22 cellular contexts compared by ENCODE assay signal in genomic region chr5:73938938-73939320, GRCh38.
DNase-seq lines count a peak whose midpoint lies in the region; ATAC-seq, FAIRE-seq and TF ChIP-seq lines count a peak whose summit lies in the region.
"Had no signal": no experiment of that assay in that cellular context is flagged by ENCODE, and none has a peak within 500 bp of the region (broad histone marks: within the 10 kb centered on the region; RNA-seq: fewer than 3 reads in every experiment).

No MANE protein-coding gene starts in this region.

- no peak for TF ChIP-seq RAD21 in SK-N-SH (IDR thresholded peaks at IDR 0.05; ENCODE audit: low read length)

- peaks cover 68% of the 10 kb centered on the region for H3K36me3 Mint-ChIP-seq in Calu3 (ENCODE audit: insufficient read depth, unreplicated experiment)
- H3K36me3 Mint-ChIP-seq in glutamatergic neuron (ENCODE audit: unreplicated experiment), result no peaks in the 10 kb centered on the region
- H3K36me3 Mint-ChIP-seq: activated CD4-positive, alpha-beta memory T cell treated with anti-CD3 and anti-CD28 coated beads for 36 hours; CD4-positive, alpha-beta memory T cell; naive thymus-derived CD4-positive, alpha-beta T cell had no signal

- no peak overlapping the region for H3K14ac ChIP-seq in trophoblast cell (ENCODE audit: low read length)

- no peak overlapping the region for H3K23ac ChIP-seq in trophoblast cell (ENCODE audit: low read length)

- peak overlapping the region; percentile 36; the same call in 1 of the 2 replicates for H2AFZ ChIP-seq in SK-N-SH (ENCODE audit: low read depth)
- no peak overlapping the region for H2AFZ ChIP-seq in trophoblast cell (ENCODE audit: insufficient read depth, low read length, poor library complexity)

- H3K18ac ChIP-seq in trophoblast cell (ENCODE audit: low read length), result no peak overlapping the region

- H3K36me3 ChIP-seq in SK-N-SH (replicated peaks in 1 of 2; ENCODE audit: control insufficient read depth in 1 of 2, insufficient read depth in 2 of 2, low read length in 1 of 2) (peaks cover 0 to 6% of the 10 kb centered on the region in 2 experiments), esophagus muscularis mucosa (no peaks in the 10 kb centered on the region), trophoblast cell (ENCODE audit: control insufficient read depth in 1 of 2, insufficient read depth in 2 of 2, low read length in 2 of 2) (no peaks in the 10 kb centered on the region), small intestine (ENCODE audit: control insufficient read depth in 2 of 2, insufficient read depth in 2 of 2, low read length in 2 of 2) (no peaks in the 10 kb centered on the region), heart right ventricle (no peaks in the 10 kb centered on the region)
- H3K36me3 ChIP-seq: upper lobe of right lung had no signal

- CTCF ChIA-PET in Calu3 (lab: Charles Lee), result interaction anchor here (0.6 to 1.4 kb wide), 7 partner anchors 12 to 1421 kb away, joined by 3 to 7 read pairs (median 3); partner anchors contain the start of gene ENC1
- CTCF ChIA-PET in SK-N-SH (lab: Yijun Ruan, JAX), result interaction anchor here (1.2 to 1.3 kb wide), 2 partner anchors 37 to 702 kb away, joined by 4 read pairs; no protein-coding TSS in a partner anchor

- FAIRE-seq in small intestine (lab: Jason Lieb, UNC), result no peak
- FAIRE-seq: islet of Langerhans had no signal

- H3K79me2 ChIP-seq in SK-N-SH (ENCODE audit: insufficient read depth) (no peaks in the 10 kb centered on the region), trophoblast cell (ENCODE audit: control insufficient read depth, insufficient read depth, low read length, poor library complexity) (no peaks in the 10 kb centered on the region)

- no peaks in the 10 kb centered on the region for H3K27me3 Mint-ChIP-seq in Calu3 (ENCODE audit: unreplicated experiment)
- H3K27me3 Mint-ChIP-seq in glutamatergic neuron (ENCODE audit: unreplicated experiment), result peaks cover 2% of the 10 kb centered on the region

- H3K9me3 ChIP-seq in SK-N-SH (no peaks in the 10 kb centered on the region), esophagus muscularis mucosa (peaks cover 0 to 7% (median 6%) of the 10 kb centered on the region in 4 donors), trophoblast cell (ENCODE audit: insufficient read depth, low read depth, low read length) (no peaks in the 10 kb centered on the region), small intestine (ENCODE audit: control insufficient read depth, low read depth) (no peaks in the 10 kb centered on the region), heart right ventricle (peaks cover 0 to 13% (median 0%) of the 10 kb centered on the region in 11 donors)
- H3K9me3 ChIP-seq: upper lobe of right lung had no signal

- POLR2A ChIA-PET in SK-N-SH (lab: Yijun Ruan, JAX), result no interaction called here

- no peak overlapping the region for H3K4me3 ChIP-seq in SK-N-SH (ENCODE audit: low read depth in 2 of 2, low read length in 1 of 2)
- no peak overlapping the region for H3K4me3 ChIP-seq in esophagus muscularis mucosa
- H3K4me3 ChIP-seq in trophoblast cell (ENCODE audit: low read depth, low read length), result no peak overlapping the region
- no peak overlapping the region for H3K4me3 ChIP-seq in small intestine (ENCODE audit: low read depth in 1 of 2, low read length in 2 of 2)
- H3K4me3 ChIP-seq in heart right ventricle, result no peak overlapping the region
- H3K4me3 ChIP-seq: lung, upper lobe of right lung had no signal

- H4K8ac ChIP-seq in trophoblast cell (ENCODE audit: low read depth, low read length), result peak overlapping the region; percentile 14

- no peak for TF ChIP-seq CTCF in Calu3 (IDR thresholded peaks at IDR 0.05; ENCODE audit: unreplicated experiment)
- no peak for TF ChIP-seq CTCF in SK-N-SH (IDR thresholded peaks at IDR 0.05)
- TF ChIP-seq CTCF in esophagus muscularis mucosa (IDR thresholded peaks at IDR 0.05), result no peak
- no peak for TF ChIP-seq CTCF in heart right ventricle (IDR thresholded peaks at IDR 0.05)
- TF ChIP-seq CTCF in glutamatergic neuron (IDR thresholded peaks at IDR 0.05; ENCODE audit: partially characterized antibody, unreplicated experiment), result no peak

- H3K4me3 Mint-ChIP-seq in Calu3 (ENCODE audit: low read depth, unreplicated experiment) (peak overlapping the region; percentile 41), glutamatergic neuron (ENCODE audit: unreplicated experiment) (no peak overlapping the region)
- H3K4me3 Mint-ChIP-seq: activated CD4-positive, alpha-beta memory T cell treated with anti-CD3 and anti-CD28 coated beads for 36 hours; naive thymus-derived CD4-positive, alpha-beta T cell; stimulated activated naive CD8-positive, alpha-beta T cell treated with anti-CD3 and anti-CD28 coated beads, Interleukin-15, amount 100 ng/mL, for 72 hours had no signal

- H3K9me3 Mint-ChIP-seq in Calu3 (ENCODE audit: low read depth, unreplicated experiment) (no peaks in the 10 kb centered on the region), glutamatergic neuron (ENCODE audit: unreplicated experiment) (no peaks in the 10 kb centered on the region)

- H3K27me3 ChIP-seq in SK-N-SH (ENCODE audit: insufficient read depth), result no peaks in the 10 kb centered on the region
- no peaks in the 10 kb centered on the region for H3K27me3 ChIP-seq in esophagus muscularis mucosa
- no peaks in the 10 kb centered on the region for H3K27me3 ChIP-seq in trophoblast cell (ENCODE audit: insufficient read depth, low read length)
- peaks cover 0 to 2% of the 10 kb centered on the region in 2 donors for H3K27me3 ChIP-seq in small intestine (ENCODE audit: control insufficient read depth in 2 of 2, insufficient read depth in 2 of 2, low read length in 2 of 2)
- H3K27me3 ChIP-seq in heart right ventricle, result no peaks in the 10 kb centered on the region
- H3K27me3 ChIP-seq: upper lobe of right lung had no signal

- H3K4ac ChIP-seq in trophoblast cell (ENCODE audit: low read depth, low read length), result no peak overlapping the region

- H3K9ac ChIP-seq in SK-N-SH (peak overlapping the region; percentile 65; the same call in 1 of the 2 replicates), trophoblast cell (ENCODE audit: low read length) (no peak overlapping the region)

- H3K27ac ChIP-seq in SK-N-SH (ENCODE audit: low read depth in 2 of 2, low read length in 1 of 2) (peak overlapping the region; percentile 43 to 94; a peak in 3 of 4 replicates), esophagus muscularis mucosa (replicated peaks in 1 of 4) (no peak overlapping the region), trophoblast cell (ENCODE audit: low read depth, low read length) (no peak overlapping the region), small intestine (ENCODE audit: low read depth in 1 of 2, low read length in 1 of 2) (no peak overlapping the region), heart right ventricle (no peak overlapping the region)
- H3K27ac ChIP-seq: upper lobe of right lung had no signal

- H3K9me2 ChIP-seq in SK-N-SH, result no peaks in the 10 kb centered on the region

- H3K4me2 ChIP-seq in SK-N-SH (peak overlapping the region; percentile 62), trophoblast cell (ENCODE audit: low read length) (no peak overlapping the region)

- BruUV-seq in Calu3 (replicated peaks; lab: Mats Ljungman, UMichigan), result no TSS peak

- WGBS in SK-N-SH (ENCODE audit: low lambda C conversion rate), result 74% methylated on average over 5 of the region's 5 CpGs
- WGBS in esophagus muscularis mucosa, result 90% methylated on average over 5 of the region's 5 CpGs
- no CpG with 5 or more reads among the region's 5 CpGs for WGBS in trophoblast cell (ENCODE audit: extremely low coverage, insufficient coverage, insufficient read length)
- 85 to 87% (median 86%) methylated on average over 5 of the region's 5 CpGs for WGBS in small intestine, 3 donors
- 88 to 90% methylated on average over 5 of the region's 5 CpGs for WGBS in heart right ventricle, 2 donors

- no peak overlapping the region for H2AK5ac ChIP-seq in trophoblast cell (ENCODE audit: low read length)

- no peak for TF ChIP-seq POLR2A in esophagus muscularis mucosa (IDR thresholded peaks at IDR 0.05; ENCODE audit: low read depth)

- intact Hi-C loops in Calu3 (cut with micrococcal nuclease; ENCODE audit: unreplicated experiment) (loop anchor here (10.0 kb wide), 1 partner anchor 706 kb away; the partner anchor contains the start of gene ENC1), esophagus muscularis mucosa (cut with DNase I) (no loop called here), heart right ventricle (cut with DNase I) (no loop called here)

- peak overlapping the region; percentile 34 for H2BK12ac ChIP-seq in trophoblast cell (ENCODE audit: low read length)

- peaks cover 7% of the 10 kb centered on the region for H3K79me1 ChIP-seq in trophoblast cell (ENCODE audit: low read length)

- H2BK120ac ChIP-seq in trophoblast cell (ENCODE audit: insufficient read depth, low read length, poor library complexity), result peak overlapping the region; percentile 70

- peak overlapping the region; percentile 1 for H2BK5ac ChIP-seq in trophoblast cell (ENCODE audit: low read depth, low read length, poor library complexity)

- H4K20me1 ChIP-seq in SK-N-SH (ENCODE audit: insufficient read depth), result no peaks in the 10 kb centered on the region

- peaks cover 0 to 3% of the 10 kb centered on the region in 2 experiments; a peak in 2 of 4 replicates for H3K4me1 ChIP-seq in SK-N-SH (ENCODE audit: control insufficient read depth in 1 of 2, insufficient read depth in 2 of 2, low read depth in 1 of 2, low read length in 1 of 2)
- no peaks in the 10 kb centered on the region for H3K4me1 ChIP-seq in esophagus muscularis mucosa
- H3K4me1 ChIP-seq in trophoblast cell (ENCODE audit: control insufficient read depth in 1 of 2, insufficient read depth in 2 of 2, low read length in 2 of 2), result peaks cover 10 to 12% of the 10 kb centered on the region in 2 experiments
- H3K4me1 ChIP-seq in small intestine (ENCODE audit: control insufficient read depth in 2 of 2, insufficient read depth in 1 of 2, low read depth in 1 of 2, low read length in 1 of 2), result no peaks in the 10 kb centered on the region
- H3K4me1 ChIP-seq in heart right ventricle, result peaks cover 0 to 4% (median 0%) of the 10 kb centered on the region in 9 donors
- H3K4me1 ChIP-seq: upper lobe of right lung had no signal

- TF ChIP-seq EP300 in SK-N-SH (IDR thresholded peaks at IDR 0.05; ENCODE audit: borderline replicate concordance in 1 of 2, low read depth in 1 of 2, low read length in 1 of 2) (no peak), esophagus muscularis mucosa (IDR thresholded peaks at IDR 0.05) (no peak)

- H4K91ac ChIP-seq in trophoblast cell (ENCODE audit: low read depth, low read length), result no peak overlapping the region

- no peak for ATAC-seq in heart right ventricle
- ATAC-seq in GM18873 (IDR thresholded peaks at IDR 0.05; ENCODE audit: low FRiP score, unreplicated experiment), result no peak
- ATAC-seq: naive thymus-derived CD4-positive, alpha-beta T cell; stimulated activated naive CD8-positive, alpha-beta T cell treated with anti-CD3 and anti-CD28 coated beads, Interleukin-15, amount 100 ng/mL, for 72 hours; upper lobe of right lung had no signal

- H4K12ac ChIP-seq in trophoblast cell (ENCODE audit: low read depth, low read length), result no peak overlapping the region

- peak overlapping the region; percentile 91 for H3K27ac Mint-ChIP-seq in Calu3 (ENCODE audit: unreplicated experiment)
- no peak overlapping the region for H3K27ac Mint-ChIP-seq in glutamatergic neuron (ENCODE audit: unreplicated experiment)
- H3K27ac Mint-ChIP-seq: activated CD4-positive, alpha-beta memory T cell treated with anti-CD3 and anti-CD28 coated beads for 36 hours; CD4-positive, alpha-beta memory T cell had no signal

- H3F3A ChIP-seq in SK-N-SH (replicated peaks; ENCODE audit: insufficient read depth), result peaks cover 8% of the 10 kb centered on the region

- DNase-seq in Calu3, result no peak
- no peak for DNase-seq in SK-N-SH
- peak; percentile 60 for DNase-seq in esophagus muscularis mucosa (ENCODE audit: extremely low spot score)
- peak; percentile 35 to 67 for DNase-seq in trophoblast cell
- no peak for DNase-seq in small intestine
- DNase-seq in heart right ventricle, result no peak
- no peak for DNase-seq in glutamatergic neuron
- DNase-seq: activated CD4-positive, alpha-beta memory T cell treated with anti-CD3 and anti-CD28 coated beads for 36 hours; activated gamma-delta T cell treated with Interleukin-2 at 50 U/mL for 16 hours; activated T-cell treated with anti-CD3 and anti-CD28 coated beads for 4 hours; CD4-positive, alpha-beta memory T cell; DMS79; effector memory CD4-positive, alpha-beta T cell; naive thymus-derived CD4-positive, alpha-beta T cell; NCI-H1105; NCI-H510A treated with DMSO at 0.1 percent for 48 hours; posterior cingulate gyrus; stimulated activated naive CD8-positive, alpha-beta T cell treated with anti-CD3 and anti-CD28 coated beads, Interleukin-15, amount 100 ng/mL, for 72 hours; upper lobe of right lung had no signal

- peaks cover 72% of the 10 kb centered on the region for H3K4me1 Mint-ChIP-seq in Calu3 (ENCODE audit: low read depth, unreplicated experiment)
- peaks cover 3% of the 10 kb centered on the region for H3K4me1 Mint-ChIP-seq in glutamatergic neuron (ENCODE audit: low read depth, unreplicated experiment)
- H3K4me1 Mint-ChIP-seq: CD4-positive, alpha-beta memory T cell; stimulated activated naive CD8-positive, alpha-beta T cell treated with anti-CD3 and anti-CD28 coated beads, Interleukin-15, amount 100 ng/mL, for 72 hours had no signal

Comparison
In these comparisons a context has a peak if more than half of its experiments do, and no peak if none do; other contexts are left out.
1. DNase-seq: peak in esophagus muscularis mucosa (single experiment) and trophoblast cell (2 of 2); none in Calu3 (single experiment), SK-N-SH (single experiment), small intestine (single experiment), heart right ventricle (0 of 2) and glutamatergic neuron (single experiment).
2. H3K27ac ChIP-seq: peak in SK-N-SH (2 of 2); none in esophagus muscularis mucosa (0 of 4), trophoblast cell (single experiment), small intestine (0 of 2) and heart right ventricle (0 of 10).